Comparison of ENCODE assay signal across 31 cellular contexts in genomic region chr9:64066736-64067368, GRCh38.
"Had no signal": no experiment of that assay in that cellular context is flagged by ENCODE, and none has a peak within 500 bp of the region (broad histone marks: within the 10 kb centered on the region; RNA-seq: fewer than 3 reads in every experiment).

No MANE protein-coding gene starts in this region.

- ATAC-seq: activated CD8-positive, alpha-beta T cell treated with anti-CD3 and anti-CD28 coated beads for 36 hours; activated naive CD4-positive, alpha-beta T cell treated with anti-CD3 and anti-CD28 coated beads, Interleukin-2, amount 50 U/mL, for 72 hours; activated T-cell treated with anti-CD3 and anti-CD28 coated beads, Interleukin-2, amount 50 U/mL, for 72 hours; activated T-helper 17 cell treated with anti-CD3 and anti-CD28 coated beads, Interleukin-2, amount 50 U/mL, for 72 hours; Panc1 had no signal

- H3K4me3 ChIP-seq: adrenal gland, SJSA1 had no signal

- H3K27ac Mint-ChIP-seq: activated CD4-positive, alpha-beta T cell treated with anti-CD3 and anti-CD28 coated beads, Interleukin-2, amount 10 ng/mL, durations not matched to agents 24 days and 14 days; activated CD8-positive, alpha-beta T cell treated with anti-CD3 and anti-CD28 coated beads for 36 hours; activated naive CD4-positive, alpha-beta T cell treated with anti-CD3 and anti-CD28 coated beads for 36 hours; activated naive CD4-positive, alpha-beta T cell treated with anti-CD3 and anti-CD28 coated beads, Interleukin-2, amount 50 U/mL, for 72 hours; activated T-cell treated with anti-CD3 and anti-CD28 coated beads, Interleukin-2, amount 50 U/mL, for 72 hours; activated T-helper 17 cell treated with anti-CD3 and anti-CD28 coated beads, Interleukin-2, amount 50 U/mL, for 72 hours; brain had no signal

- H3K9ac ChIP-seq: KMS-11 had no signal

- H3K36me3 ChIP-seq: adrenal gland, SJSA1, WERI-Rb-1 had no signal

- H3K27ac ChIP-seq: adrenal gland, KMS-11, SJSA1, WERI-Rb-1 had no signal

- H3K27me3 Mint-ChIP-seq: activated CD4-positive, alpha-beta T cell treated with anti-CD3 and anti-CD28 coated beads, Interleukin-2, amount 10 ng/mL, durations not matched to agents 24 days and 14 days; activated CD8-positive, alpha-beta T cell treated with anti-CD3 and anti-CD28 coated beads for 36 hours; activated T-helper 17 cell treated with anti-CD3 and anti-CD28 coated beads, Interleukin-2, amount 50 U/mL, for 72 hours; brain had no signal

- H3K36me3 Mint-ChIP-seq: brain had no signal

- H3K4me1 Mint-ChIP-seq: activated CD4-positive, alpha-beta T cell treated with anti-CD3 and anti-CD28 coated beads, Interleukin-2, amount 10 ng/mL, durations not matched to agents 24 days and 14 days; activated T-helper 17 cell treated with anti-CD3 and anti-CD28 coated beads, Interleukin-2, amount 50 U/mL, for 72 hours; brain had no signal

- H3K4me3 Mint-ChIP-seq: activated CD4-positive, alpha-beta T cell treated with anti-CD3 and anti-CD28 coated beads, Interleukin-2, amount 10 ng/mL, durations not matched to agents 24 days and 14 days; activated CD8-positive, alpha-beta T cell treated with anti-CD3 and anti-CD28 coated beads for 36 hours; activated naive CD4-positive, alpha-beta T cell treated with anti-CD3 and anti-CD28 coated beads for 36 hours; activated T-cell treated with anti-CD3 and anti-CD28 coated beads, Interleukin-2, amount 50 U/mL, for 72 hours; activated T-helper 17 cell treated with anti-CD3 and anti-CD28 coated beads, Interleukin-2, amount 50 U/mL, for 72 hours; brain had no signal

- H3K4me1 ChIP-seq: adrenal gland, SJSA1 had no signal

- H3K9me3 ChIP-seq: adrenal gland, SJSA1 had no signal

- H3K27me3 ChIP-seq: adrenal gland, SJSA1 had no signal

- H3K4me2 ChIP-seq: KMS-11 had no signal

- H3K9me3 Mint-ChIP-seq: activated CD8-positive, alpha-beta T cell treated with anti-CD3 and anti-CD28 coated beads for 36 hours; activated T-cell treated with anti-CD3 and anti-CD28 coated beads, Interleukin-2, amount 50 U/mL, for 72 hours had no signal

- DNase-seq: activated CD4-positive, alpha-beta T cell treated with anti-CD3 and anti-CD28 coated beads, Interleukin-2, amount 10 ng/mL, durations not matched to agents 24 days and 14 days; activated CD4-positive, alpha-beta T cell treated with anti-CD3 and anti-CD28 coated beads, Interleukin-2, amount 50 U/mL, for 4 hours; activated CD8-positive, alpha-beta T cell treated with anti-CD3 and anti-CD28 coated beads for 36 hours; activated effector memory CD4-positive, alpha-beta T cell treated with anti-CD3 and anti-CD28 coated beads, Interleukin-2, amount 50 U/mL, for 16 hours; activated naive CD4-positive, alpha-beta T cell treated with anti-CD3 and anti-CD28 coated beads for 36 hours; activated T-cell treated with anti-CD3 and anti-CD28 coated beads, Interleukin-2, amount 50 U/mL, for 1 hour; activated T-cell treated with anti-CD3 and anti-CD28 coated beads, Interleukin-2, amount 50 U/mL, for 72 hours; adrenal gland; central memory CD4-positive, alpha-beta T cell; MM.1S; MV-4-11; NCI-H1092; NCI-H1436 treated with DMSO at 0.1 percent for 48 hours; NCI-H1694 treated with DMSO at 0.1 percent for 48 hours; NCI-H2081; NCI-H2171 treated with DMSO at 0.1 percent for 48 hours; NCI-H2227 treated with DMSO at 0.1 percent for 48 hours; NCI-H446; NCI-H510A treated with DMSO at 0.1 percent for 48 hours; NCI-H526 treated with DMSO at 0.1 percent for 48 hours; NCI-H774; SHP77 treated with DMSO at 0.1 percent for 48 hours; SW 1271; T1000; WERI-Rb-1 had no signal
